ENCODE assay signal across 8 cellular contexts in the genomic region with DNA sequence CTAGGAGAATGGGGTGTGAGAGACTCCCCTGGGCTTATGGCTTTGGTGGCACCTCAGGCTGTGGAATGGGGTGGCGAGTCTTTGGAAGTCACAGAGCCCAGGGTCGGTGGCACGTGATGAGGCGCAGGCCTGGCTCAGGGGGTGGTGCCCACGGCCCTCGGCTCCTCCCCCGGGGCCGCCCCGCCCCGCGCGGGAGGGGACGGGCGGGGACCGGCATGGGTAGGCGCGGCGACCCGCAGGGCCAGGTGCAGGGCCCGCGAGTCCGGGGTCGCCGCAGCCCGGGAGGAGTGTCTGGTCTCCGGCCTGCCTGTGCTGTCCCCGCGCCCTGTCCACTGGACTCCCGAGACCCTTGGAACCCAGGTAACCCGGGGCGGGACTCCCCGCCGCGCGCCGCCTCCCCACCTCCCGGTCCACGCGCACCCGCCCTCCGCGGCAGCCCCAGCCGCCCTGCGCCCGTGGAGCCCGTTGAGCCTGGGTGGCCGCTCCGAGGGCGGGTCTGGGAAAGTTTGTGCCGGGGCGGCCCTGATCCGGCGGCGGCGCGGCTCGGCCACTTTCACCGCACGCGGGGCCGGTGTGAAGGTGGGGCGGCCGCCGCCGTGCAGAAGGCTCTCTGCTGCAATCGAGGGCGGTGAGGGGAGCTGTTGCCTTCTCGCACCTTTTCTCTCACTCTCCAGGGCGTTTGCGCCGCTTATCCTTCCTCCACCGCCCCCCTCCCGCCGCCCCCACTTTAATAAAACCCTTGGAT. TPM values are rescaled to one million over a fixed set of nuclear protein-coding genes. Genes with fewer than 3 reads are reported as not detected.
DNase-seq lines count a peak whose midpoint lies in the region; ATAC-seq and TF ChIP-seq lines count a peak whose summit lies in the region.

Gene PAQR5, plus strand, starts transcription at position 216 of the 745 bp plus-strand sequence. CDS start 61,169 bp downstream, outside the sequence.

- no peaks in the 10 kb centered on the region for H3K36me3 Mint-ChIP-seq in activated CD4-positive, alpha-beta T cell treated with anti-CD3 and anti-CD28 coated beads, Interleukin-2, amount 10 ng/mL, durations not matched to agents 7 days and 5 days (ENCODE audit: low read depth)

- peaks cover 14% of the 10 kb centered on the region for H3K27me3 ChIP-seq in effector memory CD4-positive, alpha-beta T cell (replicated peaks; ENCODE audit: control insufficient read depth, insufficient read depth, low read length, poor library complexity, severe bottlenecking)

- WGBS in urinary bladder: 1% methylated on average over 74 of the region's 74 CpGs

- POLR2A ChIA-PET in activated CD4-positive, alpha-beta T cell treated with anti-CD3 and anti-CD28 coated beads, Interleukin-2, amount 10 ng/mL, durations not matched to agents 7 days and 5 days (lab: Charles Lee): no interaction called here

- ATAC-seq in mucosa of descending colon (peak; percentile 91), HG02623 (IDR thresholded peaks at IDR 0.05; ENCODE audit: unreplicated experiment) (no peak)

- no peak within 1 kb of the TSS for H3K27ac Mint-ChIP-seq in activated CD4-positive, alpha-beta T cell treated with anti-CD3 and anti-CD28 coated beads, Interleukin-2, amount 10 ng/mL, durations not matched to agents 7 days and 5 days

- peaks cover 43% of the 10 kb centered on the region for H3K27me3 Mint-ChIP-seq in activated CD4-positive, alpha-beta T cell treated with anti-CD3 and anti-CD28 coated beads, Interleukin-2, amount 10 ng/mL, durations not matched to agents 7 days and 5 days

- no peaks in the 10 kb centered on the region for H3K9me3 Mint-ChIP-seq in activated CD4-positive, alpha-beta T cell treated with anti-CD3 and anti-CD28 coated beads, Interleukin-2, amount 10 ng/mL, durations not matched to agents 7 days and 5 days

- no peaks in the 10 kb centered on the region for H3K9me3 ChIP-seq in effector memory CD4-positive, alpha-beta T cell (ENCODE audit: control insufficient read depth, low read length)
- no peaks in the 10 kb centered on the region for H3K9me3 ChIP-seq in mucosa of descending colon

- H3K36me3 ChIP-seq in effector memory CD4-positive, alpha-beta T cell (ENCODE audit: control insufficient read depth, insufficient read depth, low read length): no peaks in the 10 kb centered on the region
- H3K36me3 ChIP-seq in mucosa of descending colon (ENCODE audit: low read depth) (no peaks in the 10 kb centered on the region), urinary bladder (ENCODE audit: insufficient read depth) (no peaks in the 10 kb centered on the region)

- CTCF ChIA-PET in activated CD4-positive, alpha-beta T cell treated with anti-CD3 and anti-CD28 coated beads, Interleukin-2, amount 10 ng/mL, durations not matched to agents 7 days and 5 days (lab: Charles Lee): no interaction called here

- intact Hi-C loops in mucosa of descending colon (cut with DNase I, micrococcal nuclease): no loop called here

- DNase-seq in activated CD4-positive, alpha-beta T cell treated with anti-CD3 and anti-CD28 coated beads, Interleukin-2, amount 10 ng/mL, durations not matched to agents 7 days and 5 days: no peak
- no peak for DNase-seq in activated CD4-positive, alpha-beta T cell treated with anti-CD3 and anti-CD28 coated beads, Interleukin-2, amount 50 U/mL, for 4 hours
- DNase-seq in RKO (ENCODE audit: low spot score) (peak; percentile 11), mucosa of descending colon (peak; percentile 70 to 85 (median 76)), NCI-H1694 (lab: John Stamatoyannopoulos, UW) (no peak)
- DNase-seq in effector memory CD4-positive, alpha-beta T cell: no peak

- peak within 1 kb of the TSS; percentile 45 for H3K4me3 Mint-ChIP-seq in activated CD4-positive, alpha-beta T cell treated with anti-CD3 and anti-CD28 coated beads, Interleukin-2, amount 10 ng/mL, durations not matched to agents 7 days and 5 days

- no peak for TF ChIP-seq CTCF in mucosa of descending colon (IDR thresholded peaks at IDR 0.05)

- no peaks in the 10 kb centered on the region for H3K4me1 Mint-ChIP-seq in activated CD4-positive, alpha-beta T cell treated with anti-CD3 and anti-CD28 coated beads, Interleukin-2, amount 10 ng/mL, durations not matched to agents 7 days and 5 days

- H3K27ac ChIP-seq in effector memory CD4-positive, alpha-beta T cell (ENCODE audit: insufficient read depth, low read length, poor library complexity, severe bottlenecking): no peak within 1 kb of the TSS
- H3K27ac ChIP-seq in urinary bladder (ENCODE audit: low read depth): no peak within 1 kb of the TSS

- no peaks in the 10 kb centered on the region for H3K4me1 ChIP-seq in effector memory CD4-positive, alpha-beta T cell (ENCODE audit: control insufficient read depth, insufficient read depth, low read length, poor library complexity, severe bottlenecking)
- peaks cover 2% of the 10 kb centered on the region for H3K4me1 ChIP-seq in mucosa of descending colon (ENCODE audit: low read depth)
- no peaks in the 10 kb centered on the region for H3K4me1 ChIP-seq in urinary bladder (ENCODE audit: insufficient read depth)

- peak within 1 kb of the TSS; percentile 29 for H3K4me3 ChIP-seq in effector memory CD4-positive, alpha-beta T cell (ENCODE audit: insufficient read depth, low read depth, low read length, poor library complexity, severe bottlenecking)
- H3K4me3 ChIP-seq in mucosa of descending colon: peak within 1 kb of the TSS; percentile 40
- H3K4me3 ChIP-seq in urinary bladder (ENCODE audit: low read depth, low read length): peak within 1 kb of the TSS; percentile 58

RNA-seq across cellular contexts. Expression of gene PAQR5, which starts in this region (rescaled TPM):
- total RNA-seq in activated CD4-positive, alpha-beta T cell treated with anti-CD3 and anti-CD28 coated beads, Interleukin-2, amount 10 ng/mL, durations not matched to agents 7 days and 5 days: not detected
- total RNA-seq in mucosa of descending colon (10 to 100 TPM; 27.7 to 82.6 (median 37.7) TPM), urinary bladder (2.6 TPM)
- 1.7 TPM for polyA plus RNA-seq in urinary bladder

Comparison
In these comparisons a context has a peak if more than half of its experiments do, and no peak if none do; other contexts are left out.
1. DNase-seq: peak in RKO (single experiment) and mucosa of descending colon (3 of 3); none in activated CD4-positive, alpha-beta T cell treated with anti-CD3 and anti-CD28 coated beads, Interleukin-2, amount 10 ng/mL, durations not matched to agents 7 days and 5 days (single experiment), activated CD4-positive, alpha-beta T cell treated with anti-CD3 and anti-CD28 coated beads, Interleukin-2, amount 50 U/mL, for 4 hours (0 of 2), effector memory CD4-positive, alpha-beta T cell (0 of 3) and NCI-H1694 (single experiment).
2. Peak in every context shown above with its lines, with median percentiles within 50 percentile points of each other: H3K4me3 ChIP-seq.